15 cellular contexts compared by ENCODE assay signal in the genomic region with DNA sequence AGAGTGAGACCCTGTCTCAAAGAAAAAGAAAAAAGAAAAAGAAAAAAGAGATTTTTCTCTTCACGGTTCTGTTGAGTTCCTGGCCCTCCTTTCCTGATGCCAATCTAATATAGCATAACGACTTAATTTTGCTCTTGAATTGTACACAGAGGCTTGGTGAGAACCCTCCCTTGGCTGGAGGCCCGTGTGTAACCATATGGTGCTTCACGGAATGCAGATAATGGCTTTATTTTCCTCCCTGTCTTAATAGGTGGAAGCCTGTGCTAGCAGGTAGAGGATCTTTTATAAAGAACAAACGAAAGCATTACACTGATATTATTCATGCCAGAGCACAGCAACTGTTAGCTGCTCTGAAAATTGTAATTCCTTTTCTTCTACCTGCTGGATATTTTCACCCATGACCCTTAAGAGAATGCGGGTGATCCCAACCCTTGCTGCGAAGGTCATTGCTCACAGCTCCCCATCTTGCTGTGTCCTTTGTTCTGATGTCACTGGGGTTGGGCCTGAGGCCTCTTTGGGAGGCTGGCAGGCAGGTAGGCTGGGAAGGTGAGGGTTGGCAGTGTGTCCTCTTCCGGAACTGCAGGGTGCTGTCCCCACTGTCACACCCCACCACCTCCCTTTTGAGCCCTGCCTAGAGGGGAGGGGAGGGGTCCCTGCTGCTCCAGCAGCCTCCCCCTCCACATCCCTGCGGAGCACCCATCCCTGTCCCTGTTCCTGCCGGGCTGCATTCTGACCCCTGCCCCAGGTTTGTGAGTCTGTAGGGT.
"Had no signal": no experiment of that assay in that cellular context is flagged by ENCODE, and none has a peak within 500 bp of the region (broad histone marks: within the 10 kb centered on the region; RNA-seq: fewer than 3 reads in every experiment).

No MANE protein-coding gene starts in this region.

- H3K27ac ChIP-seq: ascending aorta, stomach, vagina, VCaP had no signal

- H3K4me3 ChIP-seq: ascending aorta, stomach, vagina had no signal

- H3K27me3 ChIP-seq: ascending aorta, stomach, vagina had no signal

- ATAC-seq: activated CD4-positive, alpha-beta T cell treated with anti-CD3 and anti-CD28 coated beads for 36 hours; activated CD8-positive, alpha-beta T cell treated with anti-CD3 and anti-CD28 coated beads for 36 hours; activated T-cell treated with anti-CD3 and anti-CD28 coated beads, Interleukin-2, amount 50 U/mL, for 72 hours; left ventricle myocardium superior had no signal

- H3K9me3 ChIP-seq: ascending aorta, stomach, vagina had no signal

- DNase-seq: activated CD4-positive, alpha-beta T cell treated with anti-CD3 and anti-CD28 coated beads for 36 hours; activated CD8-positive, alpha-beta memory T cell treated with anti-CD3 and anti-CD28 coated beads, Interleukin-2, amount 50 U/mL, for 4 hours; activated CD8-positive, alpha-beta T cell treated with anti-CD3 and anti-CD28 coated beads for 36 hours; activated T-cell treated with anti-CD3 and anti-CD28 coated beads, Interleukin-2, amount 50 U/mL, for 72 hours; kidney; left ventricle myocardium superior; mesenchymal stem cell; nephron progenitor cell; stimulated activated CD4-positive, alpha-beta T cell treated with anti-CD3 and anti-CD28 coated beads, Interleukin-4, amount 100 ng/mL, for 1 hour; stimulated activated CD8-positive, alpha-beta memory T cell treated with anti-CD3 and anti-CD28 coated beads, Interleukin-4, amount 100 ng/mL, for 48 hours; stomach; T-helper 9 cell had no signal

- H3K4me1 ChIP-seq: ascending aorta, stomach had no signal

- H3K36me3 ChIP-seq: ascending aorta, stomach, vagina had no signal
